1 cellular context compared by ENCODE assay signal in genomic region chr1:198232940-198233675, GRCh38.
TF ChIP-seq lines count a peak whose summit lies in the region.

No MANE protein-coding gene starts in this region.

TF ChIP-seq in GM23338, 12 proteins besides CTCF, POLR2A, EP300 and RAD21 (continued from another document):
- TF ChIP-seq REST (IDR thresholded peaks at IDR 0.05; ENCODE audit: unreplicated experiment) (no peak), CREB1 (CRISPR knock-in tag; IDR thresholded peaks at IDR 0.05; ENCODE audit: low read depth) (no peak), JUNB (IDR thresholded peaks at IDR 0.05; ENCODE audit: unreplicated experiment) (no peak), ZNF114 (CRISPR knock-in tag; IDR thresholded peaks at IDR 0.05) (no peak), ZNF331 (CRISPR knock-in tag; IDR thresholded peaks at IDR 0.05; ENCODE audit: low read depth) (no peak), POLR2AphosphoS5 (IDR thresholded peaks at IDR 0.05; ENCODE audit: low read depth) (no peak)
